ENCODE assay signal across 1 cellular context in genomic region chr11:85961130-85961529, GRCh38.
TF ChIP-seq lines count a peak whose summit lies in the region.

No MANE protein-coding gene starts in this region.

TF ChIP-seq in GM12878, 131 proteins besides CTCF, POLR2A, EP300 and RAD21:
- TF ChIP-seq CUX1 (IDR thresholded peaks at IDR 0.05; ENCODE audit: insufficient replicate concordance, low read depth, low read length) (no peak), SREBF1 (IDR thresholded peaks at IDR 0.05; ENCODE audit: low read length) (no peak), CHD2 (IDR thresholded peaks at IDR 0.05; ENCODE audit: borderline replicate concordance, low read depth, low read length) (no peak), SMC3 (IDR thresholded peaks at IDR 0.05; ENCODE audit: borderline replicate concordance, low read length) (no peak), POU2F2 (IDR thresholded peaks at IDR 0.05; ENCODE audit: borderline replicate concordance, low read depth, low read length) (no peak), CBX3 (IDR thresholded peaks at IDR 0.05; ENCODE audit: borderline replicate concordance, low read depth) (no peak), PAX8 (IDR thresholded peaks at IDR 0.05) (no peak)
- TF ChIP-seq, protein P1, sequence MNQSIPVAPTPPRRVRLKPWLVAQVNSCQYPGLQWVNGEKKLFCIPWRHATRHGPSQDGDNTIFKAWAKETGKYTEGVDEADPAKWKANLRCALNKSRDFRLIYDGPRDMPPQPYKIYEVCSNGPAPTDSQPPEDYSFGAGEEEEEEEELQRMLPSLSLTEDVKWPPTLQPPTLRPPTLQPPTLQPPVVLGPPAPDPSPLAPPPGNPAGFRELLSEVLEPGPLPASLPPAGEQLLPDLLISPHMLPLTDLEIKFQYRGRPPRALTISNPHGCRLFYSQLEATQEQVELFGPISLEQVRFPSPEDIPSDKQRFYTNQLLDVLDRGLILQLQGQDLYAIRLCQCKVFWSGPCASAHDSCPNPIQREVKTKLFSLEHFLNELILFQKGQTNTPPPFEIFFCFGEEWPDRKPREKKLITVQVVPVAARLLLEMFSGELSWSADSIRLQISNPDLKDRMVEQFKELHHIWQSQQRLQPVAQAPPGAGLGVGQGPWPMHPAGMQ (IDR thresholded peaks at IDR 0.05; ENCODE audit: borderline replicate concordance), result no peak
- TF ChIP-seq, protein P2, sequence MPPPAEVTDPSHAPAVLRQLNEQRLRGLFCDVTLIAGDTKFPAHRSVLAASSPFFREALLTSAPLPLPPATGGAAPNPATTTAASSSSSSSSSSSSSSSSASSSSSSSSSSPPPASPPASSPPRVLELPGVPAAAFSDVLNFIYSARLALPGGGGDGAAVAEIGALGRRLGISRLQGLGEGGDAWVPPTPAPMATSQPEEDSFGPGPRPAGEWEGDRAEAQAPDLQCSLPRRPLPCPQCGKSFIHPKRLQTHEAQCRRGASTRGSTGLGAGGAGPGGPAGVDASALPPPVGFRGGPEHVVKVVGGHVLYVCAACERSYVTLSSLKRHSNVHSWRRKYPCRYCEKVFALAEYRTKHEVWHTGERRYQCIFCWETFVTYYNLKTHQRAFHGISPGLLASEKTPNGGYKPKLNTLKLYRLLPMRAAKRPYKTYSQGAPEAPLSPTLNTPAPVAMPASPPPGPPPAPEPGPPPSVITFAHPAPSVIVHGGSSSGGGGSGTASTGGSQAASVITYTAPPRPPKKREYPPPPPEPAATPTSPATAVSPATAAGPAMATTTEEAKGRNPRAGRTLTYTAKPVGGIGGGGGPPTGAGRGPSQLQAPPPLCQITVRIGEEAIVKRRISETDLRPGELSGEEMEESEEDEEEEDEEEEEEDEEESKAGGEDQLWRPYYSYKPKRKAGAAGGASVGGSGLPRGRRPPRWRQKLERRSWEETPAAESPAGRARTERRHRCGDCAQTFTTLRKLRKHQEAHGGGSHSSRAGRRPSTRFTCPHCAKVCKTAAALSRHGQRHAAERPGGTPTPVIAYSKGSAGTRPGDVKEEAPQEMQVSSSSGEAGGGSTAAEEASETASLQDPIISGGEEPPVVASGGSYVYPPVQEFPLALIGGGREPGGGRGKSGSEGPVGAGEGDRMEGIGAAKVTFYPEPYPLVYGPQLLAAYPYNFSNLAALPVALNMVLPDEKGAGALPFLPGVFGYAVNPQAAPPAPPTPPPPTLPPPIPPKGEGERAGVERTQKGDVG (CRISPR knock-in tag; IDR thresholded peaks at IDR 0.05), result no peak
- TF ChIP-seq, protein P3, sequence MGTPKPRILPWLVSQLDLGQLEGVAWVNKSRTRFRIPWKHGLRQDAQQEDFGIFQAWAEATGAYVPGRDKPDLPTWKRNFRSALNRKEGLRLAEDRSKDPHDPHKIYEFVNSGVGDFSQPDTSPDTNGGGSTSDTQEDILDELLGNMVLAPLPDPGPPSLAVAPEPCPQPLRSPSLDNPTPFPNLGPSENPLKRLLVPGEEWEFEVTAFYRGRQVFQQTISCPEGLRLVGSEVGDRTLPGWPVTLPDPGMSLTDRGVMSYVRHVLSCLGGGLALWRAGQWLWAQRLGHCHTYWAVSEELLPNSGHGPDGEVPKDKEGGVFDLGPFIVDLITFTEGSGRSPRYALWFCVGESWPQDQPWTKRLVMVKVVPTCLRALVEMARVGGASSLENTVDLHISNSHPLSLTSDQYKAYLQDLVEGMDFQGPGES (IDR thresholded peaks at IDR 0.05), result no peak
